In genomic region chr11:65613091-65613928, GRCh38 we compare ENCODE assay signal across 6 cellular contexts. TPM values are rescaled to one million over a fixed set of nuclear protein-coding genes. Genes with fewer than 3 reads are reported as not detected.
DNase-seq lines count a peak whose midpoint lies in the region; ATAC-seq and TF ChIP-seq lines count a peak whose summit lies in the region.

No MANE protein-coding gene starts in this region.

- intact Hi-C loops in left ventricle myocardium superior (cut with micrococcal nuclease), result no loop called here
- intact Hi-C loops in transverse colon (cut with DNase I; ENCODE audit: low total_unique reads), result no loop called here

- TF ChIP-seq EP300 in transverse colon (IDR thresholded peaks at IDR 0.05; ENCODE audit: low read depth), result no peak

- H3K9me3 ChIP-seq in BE2C (no peaks in the 10 kb centered on the region), transverse colon (no peaks in the 10 kb centered on the region)

- H3K27me3 ChIP-seq in BE2C (no peaks in the 10 kb centered on the region), transverse colon (no peaks in the 10 kb centered on the region)

- peak overlapping the region; percentile 97 to 99 (median 98) for H3K27ac ChIP-seq in transverse colon

- in situ Hi-C loops in transverse colon (cut with MboI; ENCODE audit: low pct_ligation_motif_present in 1 of 4, low pct_unique_long_range_greater_than_20kb in 1 of 4, low sequenced_read_pairs in 3 of 4), result no loop called here

- H3K36me3 ChIP-seq in BE2C (no peaks in the 10 kb centered on the region), transverse colon (peaks cover 0 to 8% (median 4%) of the 10 kb centered on the region in 4 donors)

- WGBS in transverse colon (ENCODE audit: low coverage in 1 of 2), 2 donors, result 16% methylated on average over 32 of the region's 43 CpGs; no CpG with 5 or more reads in 1 of the 2 donors

- H3K4me3 ChIP-seq in BE2C (ENCODE audit: low read depth, low read length), result peak overlapping the region; percentile 77
- H3K4me3 ChIP-seq in transverse colon, result peak overlapping the region; percentile 68 to 89 (median 80)

- H3K4me1 ChIP-seq in BE2C, result no peaks in the 10 kb centered on the region
- peaks cover 27 to 58% (median 48%) of the 10 kb centered on the region in 4 donors for H3K4me1 ChIP-seq in transverse colon

- no peak for ATAC-seq in left ventricle myocardium superior
- ATAC-seq in GM21717 (IDR thresholded peaks at IDR 0.05; ENCODE audit: unreplicated experiment), result no peak

- DNase-seq in BE2C (no peak), RKO (ENCODE audit: low spot score) (peak; percentile 19), left ventricle myocardium superior (peak; percentile 57), transverse colon (no peak), HUDEP-2 (lab: John Stamatoyannopoulos, UW; ENCODE audit: unreplicated experiment in 76 of 76) (no peak)

- no peak for TF ChIP-seq CTCF in BE2C (IDR thresholded peaks at IDR 0.05; ENCODE audit: low read depth, low read length)
- peak in 1 of 5 experiments; percentile 10 for TF ChIP-seq CTCF in transverse colon (IDR thresholded peaks at IDR 0.05)

- TF ChIP-seq POLR2A in transverse colon (IDR thresholded peaks at IDR 0.05), result no peak

RNA-seq across cellular contexts. Expression of gene MAP3K11, which starts 0.7 kb away (rescaled TPM):
- 38.5 TPM for polyA plus RNA-seq in BE2C (2012; ENCODE audit: insufficient read depth, insufficient read length, low read depth)
- 39.0 TPM for total RNA-seq in left ventricle myocardium superior
- total RNA-seq in transverse colon, result 100 to 1,000 TPM in 2 of 4 donors, 10 to 100 TPM in 2; 82.3 to 211 (median 94.8) TPM

RNA-seq across cellular contexts. Expression of gene PCNX3, which starts 2.3 kb away (rescaled TPM):
- polyA plus RNA-seq in BE2C (2012; ENCODE audit: insufficient read depth, insufficient read length, low read depth), result 84.2 TPM
- 11.8 TPM for total RNA-seq in left ventricle myocardium superior
- total RNA-seq in transverse colon, result 10 to 100 TPM; 56.4 to 89.0 (median 62.4) TPM

RNA-seq across cellular contexts. Expression of gene KCNK7, which starts 17.7 kb away (rescaled TPM):
- 2.2 TPM for polyA plus RNA-seq in BE2C (2012; ENCODE audit: insufficient read depth, insufficient read length, low read depth)
- total RNA-seq in left ventricle myocardium superior (0.94 TPM), transverse colon (1 to 10 TPM in 1 of 4 donors, under 1 TPM in 1, not detected in 2; 0.27 to 1.6 TPM)

RNA-seq across cellular contexts. Expression of gene SIPA1, which starts 24.6 kb away (rescaled TPM):
- 10.8 TPM for polyA plus RNA-seq in BE2C (2012; ENCODE audit: insufficient read depth, insufficient read length, low read depth)
- total RNA-seq in left ventricle myocardium superior (32.0 TPM), transverse colon (100 to 1,000 TPM in 1 of 4 donors, 10 to 100 TPM in 3; 22.4 to 174 (median 30.9) TPM)

RNA-seq across cellular contexts. Expression of gene EHBP1L1, which starts 37.5 kb away (rescaled TPM):
- polyA plus RNA-seq in BE2C (2012; ENCODE audit: insufficient read depth, insufficient read length, low read depth), result 3.9 TPM
- total RNA-seq in left ventricle myocardium superior (57.3 TPM), transverse colon (100 to 1,000 TPM in 2 of 4 donors, 10 to 100 TPM in 2; 90.2 to 215 (median 106) TPM)

Comparison
In these comparisons a context has a peak if more than half of its experiments do, and no peak if none do; other contexts are left out.
1. DNase-seq: peak in RKO (single experiment) and left ventricle myocardium superior (single experiment); none in BE2C (single experiment), transverse colon (single experiment) and HUDEP-2 (0 of 76).